Comparison of ENCODE assay signal across 22 cellular contexts in the genomic region with DNA sequence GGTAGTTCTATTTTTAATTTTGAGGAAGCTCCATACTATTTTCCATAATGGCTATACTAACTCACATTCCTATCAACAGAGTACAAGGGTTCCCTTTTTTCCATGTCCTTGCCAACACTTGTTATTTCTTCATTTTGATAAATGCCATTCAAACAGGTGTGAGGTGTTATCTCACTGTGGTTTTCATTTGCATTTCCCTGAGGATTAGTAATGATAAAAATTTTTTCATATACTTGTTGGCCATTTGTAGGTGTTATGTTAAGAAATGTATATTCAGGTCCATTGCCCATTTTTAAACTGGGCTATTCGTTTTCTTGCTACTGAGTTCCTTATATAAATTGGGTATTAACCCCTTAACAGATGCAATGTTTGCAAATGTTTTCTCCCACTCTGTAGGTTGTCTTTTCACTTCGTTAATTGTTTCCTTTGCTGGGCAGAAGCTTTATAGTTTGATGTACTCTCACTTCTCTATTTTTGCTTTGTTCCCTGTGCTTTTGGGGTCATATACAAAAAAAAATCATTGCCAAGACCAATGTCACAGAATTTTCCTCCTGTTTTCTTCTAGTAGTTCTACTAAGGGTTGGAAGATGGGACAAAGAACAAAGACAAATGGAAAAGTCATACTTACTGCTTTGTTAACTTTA. TPM values are rescaled to one million over a fixed set of nuclear protein-coding genes. Genes with fewer than 3 reads are reported as not detected.
A peak's percentile ranks its signal among the peaks of the same experiment; 100 is the strongest.
DNase-seq lines count a peak whose midpoint lies in the region; ATAC-seq, FAIRE-seq and TF ChIP-seq lines count a peak whose summit lies in the region.
"Had no signal": no experiment of that assay in that cellular context is flagged by ENCODE, and none has a peak within 500 bp of the region (broad histone marks: within the 10 kb centered on the region; RNA-seq: fewer than 3 reads in every experiment).

No MANE protein-coding gene starts in this region.

- RAD21 ChIA-PET in GM12878 (lab: Charles Lee; ENCODE audit: unreplicated experiment) = interaction anchor here (1.0 to 1.5 kb wide), 2 partner anchors 9 to 166 kb away, joined by 3 to 4 read pairs; no protein-coding TSS in a partner anchor

- H3K9me3 Mint-ChIP-seq in activated CD8-positive, alpha-beta T cell treated with anti-CD3 and anti-CD28 coated beads for 36 hours = no peaks in the 10 kb centered on the region
- H3K9me3 Mint-ChIP-seq in activated CD8-positive, alpha-beta T cell treated with anti-CD3 and anti-CD28 coated beads, Interleukin-2, amount 10 ng/mL, durations not matched to agents 7 days and 5 days (ENCODE audit: insufficient read depth) = no peaks in the 10 kb centered on the region
- no peaks in the 10 kb centered on the region for H3K9me3 Mint-ChIP-seq in IgD-negative memory B cell
- H3K9me3 Mint-ChIP-seq: CD8-positive, alpha-beta memory T cell; HFFc6 had no signal

- no peak overlapping the region for H3K4me3 Mint-ChIP-seq in activated CD8-positive, alpha-beta T cell treated with anti-CD3 and anti-CD28 coated beads for 36 hours
- no peak overlapping the region for H3K4me3 Mint-ChIP-seq in activated CD8-positive, alpha-beta T cell treated with anti-CD3 and anti-CD28 coated beads, Interleukin-2, amount 10 ng/mL, durations not matched to agents 7 days and 5 days
- H3K4me3 Mint-ChIP-seq in IgD-negative memory B cell = peak overlapping the region in 2 of 4 donors; percentile 0 to 30
- H3K4me3 Mint-ChIP-seq: CD8-positive, alpha-beta memory T cell; HFFc6 had no signal

- no peaks in the 10 kb centered on the region for H3K27me3 ChIP-seq in GM12878 (replicated peaks in 1 of 2; ENCODE audit: control insufficient read depth in 2 of 2, insufficient read depth in 2 of 2, low read length in 1 of 2)
- H3K27me3 ChIP-seq: BLaER1, Peyer's patch had no signal

- intact Hi-C loops in activated CD8-positive, alpha-beta T cell treated with anti-CD3 and anti-CD28 coated beads for 36 hours (cut with micrococcal nuclease) = no loop called here
- intact Hi-C loops in GM12878 (cut with micrococcal nuclease; ENCODE audit: unreplicated experiment) = no loop called here

- POLR2A ChIA-PET in activated CD8-positive, alpha-beta T cell treated with anti-CD3 and anti-CD28 coated beads for 36 hours (lab: Charles Lee) = no interaction called here
- POLR2A ChIA-PET in activated CD8-positive, alpha-beta T cell treated with anti-CD3 and anti-CD28 coated beads, Interleukin-2, amount 10 ng/mL, durations not matched to agents 7 days and 5 days (lab: Charles Lee) = no interaction called here
- POLR2A ChIA-PET in GM12878 (lab: Charles Lee) = no interaction called here

- no peak overlapping the region for H3K9ac ChIP-seq in GM12878 (ENCODE audit: control insufficient read depth, insufficient read depth, low read length)
- H3K9ac ChIP-seq: BLaER1, SK-N-SH had no signal

- no peak overlapping the region for H2AFZ ChIP-seq in GM12878 (ENCODE audit: control insufficient read depth, low read depth, low read length)

- H3K27me3 Mint-ChIP-seq in activated CD8-positive, alpha-beta T cell treated with anti-CD3 and anti-CD28 coated beads for 36 hours = no peaks in the 10 kb centered on the region
- no peaks in the 10 kb centered on the region for H3K27me3 Mint-ChIP-seq in activated CD8-positive, alpha-beta T cell treated with anti-CD3 and anti-CD28 coated beads, Interleukin-2, amount 10 ng/mL, durations not matched to agents 7 days and 5 days (ENCODE audit: low read depth)
- no peaks in the 10 kb centered on the region for H3K27me3 Mint-ChIP-seq in IgD-negative memory B cell
- H3K27me3 Mint-ChIP-seq: CD8-positive, alpha-beta memory T cell had no signal

- H3K79me2 ChIP-seq in GM12878 (ENCODE audit: control insufficient read depth, insufficient read depth, low read length) = no peaks in the 10 kb centered on the region

- ATAC-seq in activated CD8-positive, alpha-beta T cell treated with anti-CD3 and anti-CD28 coated beads for 36 hours = no peak
- no peak for ATAC-seq in activated CD8-positive, alpha-beta T cell treated with anti-CD3 and anti-CD28 coated beads, Interleukin-2, amount 10 ng/mL, durations not matched to agents 7 days and 5 days
- peak; percentile 78 for ATAC-seq in GM12878
- ATAC-seq in HG03159 (IDR thresholded peaks at IDR 0.05; ENCODE audit: unreplicated experiment) = no peak
- no peak for ATAC-seq in omental fat pad (ENCODE audit: low FRiP score)

- in situ Hi-C loops in GM12878 (cut with MboI) = no loop called here

- no peak for TF ChIP-seq CTCF in activated CD8-positive, alpha-beta T cell treated with anti-CD3 and anti-CD28 coated beads for 36 hours (IDR thresholded peaks at IDR 0.05)
- TF ChIP-seq CTCF in GM12878 (IDR thresholded peaks at IDR 0.05 in 2 of 3, conservative IDR thresholded peaks at IDR 0.05 in 1 of 3; ENCODE audit: control insufficient read depth in 2 of 3, extremely low read depth in 1 of 3, insufficient read depth in 1 of 3, low read depth in 3 of 3, low read length in 3 of 3) (no peak), omental fat pad (IDR thresholded peaks at IDR 0.05) (no peak)

- no peaks in the 10 kb centered on the region for H3K9me3 ChIP-seq in GM12878 (replicated peaks; ENCODE audit: control insufficient read depth, insufficient read depth, low read length)
- H3K9me3 ChIP-seq: BLaER1, Peyer's patch, SK-N-SH had no signal

- TF ChIP-seq RAD21 in GM12878 (IDR thresholded peaks at IDR 0.05; ENCODE audit: insufficient read depth, low read depth, low read length) = no peak

- peaks cover 17% of the 10 kb centered on the region for H3K4me1 Mint-ChIP-seq in activated CD8-positive, alpha-beta T cell treated with anti-CD3 and anti-CD28 coated beads for 36 hours (ENCODE audit: low read depth)
- H3K4me1 Mint-ChIP-seq in activated CD8-positive, alpha-beta T cell treated with anti-CD3 and anti-CD28 coated beads, Interleukin-2, amount 10 ng/mL, durations not matched to agents 7 days and 5 days (ENCODE audit: low read depth) = no peaks in the 10 kb centered on the region
- H3K4me1 Mint-ChIP-seq in IgD-negative memory B cell = peaks cover 13 to 25% (median 21%) of the 10 kb centered on the region in 3 donors

- peaks cover 0 to 3% of the 10 kb centered on the region in 2 experiments; a peak in 2 of 4 replicates for H3K36me3 ChIP-seq in GM12878 (ENCODE audit: control insufficient read depth in 2 of 2, insufficient read depth in 2 of 2, low read length in 1 of 2)

- no peak overlapping the region for H3K4me3 ChIP-seq in GM12878
- H3K4me3 ChIP-seq: BLaER1, Peyer's patch had no signal

- SMC1A ChIA-PET in GM12878 (lab: Charles Lee; ENCODE audit: uncharacterized antibody, unreplicated experiment) = interaction anchor here (1.0 to 2.7 kb wide), 6 partner anchors 8 to 166 kb away, joined by 3 to 8 read pairs (median 5); a partner anchor contains a TSS

- no TSS peak for BruUV-seq in GM12878 (replicated peaks; lab: Mats Ljungman, UMichigan)

- CTCF ChIA-PET in activated CD8-positive, alpha-beta T cell treated with anti-CD3 and anti-CD28 coated beads for 36 hours (lab: Charles Lee) = interaction anchor here (1.0 to 1.8 kb wide), 2 partner anchors 11 to 40 kb away, joined by 3 read pairs; a partner anchor contains a TSS
- CTCF ChIA-PET in activated CD8-positive, alpha-beta T cell treated with anti-CD3 and anti-CD28 coated beads, Interleukin-2, amount 10 ng/mL, durations not matched to agents 7 days and 5 days (lab: Charles Lee) = no interaction called here
- CTCF ChIA-PET in GM12878 (lab: Yijun Ruan, JAX) = interaction anchor here (1.0 to 2.0 kb wide), 5 partner anchors 9 to 166 kb away, joined by 3 to 7 read pairs (median 5); a partner anchor contains a TSS

- FAIRE-seq in GM12878 (lab: Jason Lieb, UNC) = peak; percentile 70
- FAIRE-seq: D721Med, GM12892, H54 had no signal

- TF ChIP-seq POLR2A in GM12878 (IDR thresholded peaks at IDR 0.05; ENCODE audit: low read depth, low read length) = no peak

- no peak overlapping the region for H3K4me2 ChIP-seq in GM12878 (ENCODE audit: control insufficient read depth, insufficient read depth)
- H3K4me2 ChIP-seq: BLaER1, SK-N-SH had no signal

- peak overlapping the region; percentile 2 for H3K27ac Mint-ChIP-seq in activated CD8-positive, alpha-beta T cell treated with anti-CD3 and anti-CD28 coated beads for 36 hours
- no peak overlapping the region for H3K27ac Mint-ChIP-seq in activated CD8-positive, alpha-beta T cell treated with anti-CD3 and anti-CD28 coated beads, Interleukin-2, amount 10 ng/mL, durations not matched to agents 7 days and 5 days
- H3K27ac Mint-ChIP-seq in IgD-negative memory B cell = peak overlapping the region; percentile 4 to 89 (median 57)
- H3K27ac Mint-ChIP-seq: HFFc6 had no signal

- H3K4me1 ChIP-seq in GM12878 (ENCODE audit: control insufficient read depth, insufficient read depth, low read length) = no peaks in the 10 kb centered on the region; the same call in 1 of the 2 replicates
- H3K4me1 ChIP-seq: Peyer's patch had no signal

- TF ChIP-seq EP300 in GM12878 (IDR thresholded peaks at IDR 0.05; ENCODE audit: borderline replicate concordance in 1 of 2, control insufficient read depth in 1 of 2, low read depth in 2 of 2, low read length in 2 of 2) = peak in 1 of 2 experiments; percentile 73; a peak in 1 of 4 replicates

- no peak overlapping the region for H3K27ac ChIP-seq in GM12878 (ENCODE audit: control insufficient read depth, insufficient read depth)
- H3K27ac ChIP-seq: BLaER1, Peyer's patch had no signal

- DNase-seq in activated CD8-positive, alpha-beta T cell treated with anti-CD3 and anti-CD28 coated beads for 36 hours = no peak
- no peak for DNase-seq in activated CD8-positive, alpha-beta T cell treated with anti-CD3 and anti-CD28 coated beads, Interleukin-2, amount 10 ng/mL, durations not matched to agents 7 days and 5 days
- DNase-seq in NOMO-1 treated with dmso at 0.1 percent for 144 hours (lab: John Stamatoyannopoulos, UW; ENCODE audit: unreplicated experiment) = peak; percentile 15
- DNase-seq in GM12878 (ENCODE audit: low read depth, low spot score) = no peak
- no peak for DNase-seq in amygdala (lab: John Stamatoyannopoulos, UW)
- no peak for DNase-seq in omental fat pad (ENCODE audit: low spot score)
- DNase-seq: 8988T; CD8-positive, alpha-beta memory T cell; DMS79; HFFc6; NCI-H1436; NCI-H2029 treated with DMSO at 0.1 percent for 48 hours; NCI-H748 treated with DMSO at 0.1 percent for 48 hours; Peyer's patch; Right ventricle myocardium superior; SK-N-SH had no signal

- 0% methylated on average over 2 of the region's 2 CpGs for WGBS in GM12878 (ENCODE audit: insufficient coverage, insufficient replicate concordance, low lambda C conversion rate, missing lambda C conversion rate)

- H3K36me3 Mint-ChIP-seq in activated CD8-positive, alpha-beta T cell treated with anti-CD3 and anti-CD28 coated beads for 36 hours (ENCODE audit: low read depth) = peaks cover 19% of the 10 kb centered on the region
- H3K36me3 Mint-ChIP-seq in activated CD8-positive, alpha-beta T cell treated with anti-CD3 and anti-CD28 coated beads, Interleukin-2, amount 10 ng/mL, durations not matched to agents 7 days and 5 days (ENCODE audit: low read depth) = peaks cover 40% of the 10 kb centered on the region
- peaks cover 9% of the 10 kb centered on the region for H3K36me3 Mint-ChIP-seq in IgD-negative memory B cell

- H4K20me1 ChIP-seq in GM12878 (ENCODE audit: control insufficient read depth, insufficient read depth) = no peaks in the 10 kb centered on the region
- H4K20me1 ChIP-seq: BLaER1 had no signal

RNA-seq across cellular contexts. Expression of a gene that starts 11.0 kb away (rescaled TPM):
- 10 to 100 TPM; 47.3 to 49.8 TPM for total RNA-seq in activated CD8-positive, alpha-beta T cell treated with anti-CD3 and anti-CD28 coated beads for 36 hours
- total RNA-seq in activated CD8-positive, alpha-beta T cell treated with anti-CD3 and anti-CD28 coated beads, Interleukin-2, amount 10 ng/mL, durations not matched to agents 7 days and 5 days = 10 to 100 TPM; 61.0 to 65.7 TPM
- polyA plus RNA-seq in IgD-negative memory B cell = 27.5 TPM
- 234 and 254 TPM in 2 replicates for total RNA-seq in GM12878 (2013; cell fraction: nucleolus; rRNA removed)
- total RNA-seq in GM12878 (2014; rRNA removed) = 34.5 and 36.6 TPM in 2 replicates
- total RNA-seq in GM12878 (2014; rRNA removed; fragmentation: Illumina TruSeq; extraction: Trizol) = 27.5 and 32.8 TPM in 2 replicates
- 46.4 and 50.0 TPM in 2 replicates for total RNA-seq in GM12878 (2021)
- polyA plus RNA-seq in GM12878 (2011; ENCODE audit: low read depth) = 38.8 TPM
- polyA plus RNA-seq in GM12878 (2011; rRNA removed) = 40.9 TPM in 2 replicates
- 34.0 and 36.4 TPM in 2 replicates for polyA plus RNA-seq in GM12878 (2011; cell fraction: cytosol; rRNA removed)
- 156 and 194 TPM in 2 replicates for polyA plus RNA-seq in GM12878 (2011; cell fraction: nucleus; rRNA removed)
- 41.4 and 42.8 TPM in 2 replicates for polyA plus RNA-seq in GM12878 (2012)
- 47.6 and 48.2 TPM in 2 replicates for polyA plus RNA-seq in GM12878 (2014; fragmentation: Illumina TruSeq; extraction: Trizol)
- polyA plus RNA-seq in GM12878 (2014; fragmentation: Nextera tagmentation; extraction: Ambion mirVana) = 1 to 10 TPM; 4.9 to 6.9 TPM
- polyA plus RNA-seq in GM12878 (2014; rRNA removed) = 42.0 and 46.3 TPM in 2 replicates
- polyA plus RNA-seq in GM12878 (2016; fragmentation: Nextera tagmentation; extraction: Ambion mirVana) = 10 to 100 TPM; 31.9 to 37.9 TPM
- polyA minus RNA-seq in GM12878 (2011; rRNA and poly(A)+ RNA removed) = 44.8 and 46.0 TPM in 2 replicates
- 12.2 and 17.0 TPM in 2 replicates for polyA minus RNA-seq in GM12878 (2011; cell fraction: cytosol; rRNA and poly(A)+ RNA removed)
- 78.0 and 105 TPM in 2 replicates for polyA minus RNA-seq in GM12878 (2011; cell fraction: nucleus; rRNA and poly(A)+ RNA removed)
- 100 to 1,000 TPM in 1 of 4 donors, 10 to 100 TPM in 3; 61.0 to 134 (median 73.8) TPM for total RNA-seq in omental fat pad

RNA-seq across cellular contexts. Expression of a gene that starts 53.9 kb away (rescaled TPM):
- total RNA-seq in activated CD8-positive, alpha-beta T cell treated with anti-CD3 and anti-CD28 coated beads for 36 hours = 10 to 100 TPM; 18.0 to 22.2 TPM
- total RNA-seq in activated CD8-positive, alpha-beta T cell treated with anti-CD3 and anti-CD28 coated beads, Interleukin-2, amount 10 ng/mL, durations not matched to agents 7 days and 5 days = 10 to 100 TPM; 19.0 to 22.9 TPM
- polyA plus RNA-seq in IgD-negative memory B cell = 48.0 TPM
- total RNA-seq in GM12878 (2013; cell fraction: nucleolus; rRNA removed) = 177 and 186 TPM in 2 replicates
- 20.9 and 22.1 TPM in 2 replicates for total RNA-seq in GM12878 (2014; rRNA removed)
- 24.0 and 26.8 TPM in 2 replicates for total RNA-seq in GM12878 (2014; rRNA removed; fragmentation: Illumina TruSeq; extraction: Trizol)
- 35.3 and 39.2 TPM in 2 replicates for total RNA-seq in GM12878 (2021)
- polyA plus RNA-seq in GM12878 (2011; ENCODE audit: low read depth) = 13.0 TPM
- polyA plus RNA-seq in GM12878 (2011; rRNA removed) = 25.9 and 31.0 TPM in 2 replicates
- 13.6 and 13.7 TPM in 2 replicates for polyA plus RNA-seq in GM12878 (2011; cell fraction: cytosol; rRNA removed)
- 35.0 and 42.1 TPM in 2 replicates for polyA plus RNA-seq in GM12878 (2011; cell fraction: nucleus; rRNA removed)
- 14.3 and 18.8 TPM in 2 replicates for polyA plus RNA-seq in GM12878 (2012)
- polyA plus RNA-seq in GM12878 (2014; fragmentation: Illumina TruSeq; extraction: Trizol) = 28.3 and 35.8 TPM in 2 replicates
- polyA plus RNA-seq in GM12878 (2014; fragmentation: Nextera tagmentation; extraction: Ambion mirVana) = 10 to 100 TPM; 11.3 to 13.1 TPM
- polyA plus RNA-seq in GM12878 (2014; rRNA removed) = 16.2 and 16.4 TPM in 2 replicates
- polyA plus RNA-seq in GM12878 (2016; fragmentation: Nextera tagmentation; extraction: Ambion mirVana) = 10 to 100 TPM; 18.2 to 25.1 TPM
- 32.4 and 33.4 TPM in 2 replicates for polyA minus RNA-seq in GM12878 (2011; rRNA and poly(A)+ RNA removed)
- 10.0 and 12.9 TPM in 2 replicates for polyA minus RNA-seq in GM12878 (2011; cell fraction: cytosol; rRNA and poly(A)+ RNA removed)
- polyA minus RNA-seq in GM12878 (2011; cell fraction: nucleus; rRNA and poly(A)+ RNA removed) = 28.3 and 33.8 TPM in 2 replicates
- total RNA-seq in omental fat pad = 10 to 100 TPM; 13.6 to 53.0 (median 20.2) TPM

RNA-seq across cellular contexts. Expression of a gene that starts 54.2 kb away (rescaled TPM):
- 10 to 100 TPM; 23.6 to 24.7 TPM for total RNA-seq in activated CD8-positive, alpha-beta T cell treated with anti-CD3 and anti-CD28 coated beads for 36 hours
- 10 to 100 TPM; 31.2 to 33.1 TPM for total RNA-seq in activated CD8-positive, alpha-beta T cell treated with anti-CD3 and anti-CD28 coated beads, Interleukin-2, amount 10 ng/mL, durations not matched to agents 7 days and 5 days
- polyA plus RNA-seq in IgD-negative memory B cell = 39.2 TPM
- total RNA-seq in GM12878 (2013; cell fraction: nucleolus; rRNA removed) = 62.9 and 65.0 TPM in 2 replicates
- 31.1 and 38.6 TPM in 2 replicates for total RNA-seq in GM12878 (2014; rRNA removed)
- 32.7 and 34.1 TPM in 2 replicates for total RNA-seq in GM12878 (2014; rRNA removed; fragmentation: Illumina TruSeq; extraction: Trizol)
- total RNA-seq in GM12878 (2021) = 22.9 and 25.6 TPM in 2 replicates
- polyA plus RNA-seq in GM12878 (2011; ENCODE audit: low read depth) = 17.4 TPM
- 23.9 and 35.2 TPM in 2 replicates for polyA plus RNA-seq in GM12878 (2011; rRNA removed)
- 13.8 and 14.4 TPM in 2 replicates for polyA plus RNA-seq in GM12878 (2011; cell fraction: cytosol; rRNA removed)
- 15.2 and 16.7 TPM in 2 replicates for polyA plus RNA-seq in GM12878 (2011; cell fraction: nucleus; rRNA removed)
- 17.0 and 21.2 TPM in 2 replicates for polyA plus RNA-seq in GM12878 (2012)
- polyA plus RNA-seq in GM12878 (2014; fragmentation: Illumina TruSeq; extraction: Trizol) = 33.4 and 40.8 TPM in 2 replicates
- 10 to 100 TPM; 33.4 to 53.2 TPM for polyA plus RNA-seq in GM12878 (2014; fragmentation: Nextera tagmentation; extraction: Ambion mirVana)
- polyA plus RNA-seq in GM12878 (2014; rRNA removed) = 17.4 and 18.2 TPM in 2 replicates
- 10 to 100 TPM; 40.9 to 49.2 TPM for polyA plus RNA-seq in GM12878 (2016; fragmentation: Nextera tagmentation; extraction: Ambion mirVana)
- polyA minus RNA-seq in GM12878 (2011; rRNA and poly(A)+ RNA removed) = 26.5 and 28.2 TPM in 2 replicates
- polyA minus RNA-seq in GM12878 (2011; cell fraction: cytosol; rRNA and poly(A)+ RNA removed) = 10.2 and 11.5 TPM in 2 replicates
- 14.6 and 25.7 TPM in 2 replicates for polyA minus RNA-seq in GM12878 (2011; cell fraction: nucleus; rRNA and poly(A)+ RNA removed)
- total RNA-seq in omental fat pad = 10 to 100 TPM; 43.3 to 75.7 (median 46.9) TPM
